Comparison of ENCODE assay signal across 8 cellular contexts in the genomic region with DNA sequence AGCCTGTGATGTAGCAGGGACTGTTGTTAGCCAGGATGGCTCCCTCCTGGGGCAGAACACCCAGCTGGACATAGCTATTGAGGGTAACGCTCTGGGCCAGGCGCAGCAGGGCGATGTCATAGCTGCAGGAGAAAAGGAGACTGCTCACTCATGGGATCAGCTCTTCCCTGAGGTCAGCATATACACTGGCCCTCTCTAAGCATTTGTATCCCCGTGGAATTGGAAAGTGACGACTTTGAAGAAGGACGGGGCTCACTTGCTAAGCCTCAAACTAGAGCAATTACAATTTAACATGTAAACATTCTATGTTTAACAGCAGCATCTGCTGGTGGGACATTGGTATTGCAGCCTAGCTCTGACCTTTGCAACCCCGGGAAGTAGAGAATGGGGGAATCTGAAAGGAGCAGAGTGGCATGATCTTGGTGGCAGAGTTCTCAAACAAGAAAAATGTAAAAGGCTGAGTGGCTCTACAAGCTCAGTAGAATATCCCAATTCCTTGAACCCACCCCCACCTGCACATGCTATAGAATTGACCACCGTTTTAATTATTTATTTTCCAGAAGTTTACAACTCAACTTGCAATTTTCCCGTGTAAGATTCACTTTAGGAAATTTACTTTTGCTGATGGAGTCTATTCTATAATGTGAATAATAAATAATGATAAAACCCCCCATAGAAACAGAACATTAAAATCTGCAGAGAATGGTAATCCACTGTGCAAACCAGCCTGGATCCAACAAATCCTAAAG. TPM values are rescaled to one million over a fixed set of nuclear protein-coding genes. Genes with fewer than 3 reads are reported as not detected.
DNase-seq lines count a peak whose midpoint lies in the region; ATAC-seq and TF ChIP-seq lines count a peak whose summit lies in the region.

No MANE protein-coding gene starts in this region.

- no peaks in the 10 kb centered on the region for H3K36me3 Mint-ChIP-seq in CD14-positive monocyte
- no peaks in the 10 kb centered on the region for H3K36me3 Mint-ChIP-seq in activated CD4-positive, alpha-beta memory T cell treated with anti-CD3 and anti-CD28 coated beads for 36 hours

- WGBS in lung, 2 donors: 33 to 49% methylated on average over 9 of the region's 9 CpGs

- peak overlapping the region; percentile 24 to 74 for H3K9ac ChIP-seq in duodenal mucosa (ENCODE audit: low read depth in 1 of 2, low read length in 2 of 2)

- no peaks in the 10 kb centered on the region for H3K27me3 ChIP-seq in duodenal mucosa (ENCODE audit: control insufficient read depth in 1 of 2, insufficient read depth in 2 of 2, low read length in 2 of 2)
- no peaks in the 10 kb centered on the region for H3K27me3 ChIP-seq in lung (ENCODE audit: control insufficient read depth, insufficient read depth)

- CTCF ChIA-PET in HEK293 (lab: Yijun Ruan, JAX): interaction anchor here (0.5 to 3.3 kb wide), 61 partner anchors 9 to 1414 kb away, joined by 3 to 40 read pairs (median 4); a partner anchor contains a TSS
- CTCF ChIA-PET in activated CD4-positive, alpha-beta memory T cell treated with anti-CD3 and anti-CD28 coated beads for 36 hours (lab: Charles Lee): interaction anchor here (0.7 to 5.8 kb wide), 60 partner anchors 10 to 576 kb away, joined by 3 to 118 read pairs (median 5); a partner anchor contains a TSS

- no peaks in the 10 kb centered on the region for H3K4me1 ChIP-seq in HEK293 (ENCODE audit: control insufficient read depth, insufficient read depth, low read length)
- peaks cover 4 to 7% of the 10 kb centered on the region in 2 donors for H3K4me1 ChIP-seq in duodenal mucosa (ENCODE audit: control insufficient read depth in 1 of 2, insufficient read depth in 2 of 2, low read length in 2 of 2)
- H3K4me1 ChIP-seq in lung (ENCODE audit: control insufficient read depth in 2 of 2, insufficient read depth in 2 of 2, low read length in 2 of 2): no peaks in the 10 kb centered on the region

- no peak for DNase-seq in CD14-positive monocyte (ENCODE audit: low spot score)
- peak; percentile 56 to 79 for DNase-seq in NCI-H526 (lab: John Stamatoyannopoulos, UW)
- DNase-seq in activated CD4-positive, alpha-beta memory T cell treated with anti-CD3 and anti-CD28 coated beads for 36 hours: peak; percentile 78
- peak; percentile 70 for DNase-seq in lung (ENCODE audit: low spot score)
- peak; percentile 23 for DNase-seq in stimulated activated CD8-positive, alpha-beta memory T cell treated with anti-CD3 and anti-CD28 coated beads, Interleukin-12 subunit alpha, Interleukin-12 subunit beta, amount 100 ng/mL, for 24 hours (ENCODE audit: extremely low read depth)

- intact Hi-C loops in CD14-positive monocyte (cut with micrococcal nuclease): loop anchor here (10.0 kb wide), 4 partner anchors 77 to 507 kb away; a partner anchor contains a TSS
- intact Hi-C loops in activated CD4-positive, alpha-beta memory T cell treated with anti-CD3 and anti-CD28 coated beads for 36 hours (cut with micrococcal nuclease): loop anchor here (1.0 to 10.0 kb wide), 6 partner anchors 19 to 577 kb away; a partner anchor contains a TSS

- H3K4me3 ChIP-seq in HEK293 (ENCODE audit: low read depth, low read length): no peak overlapping the region
- peak overlapping the region; percentile 51 to 68 for H3K4me3 ChIP-seq in duodenal mucosa (ENCODE audit: low read depth in 1 of 2, low read length in 2 of 2)
- H3K4me3 ChIP-seq in lung: no peak overlapping the region

- H3K9me3 Mint-ChIP-seq in CD14-positive monocyte: peaks cover 0 to 2% (median 0%) of the 10 kb centered on the region in 7 donors
- H3K9me3 Mint-ChIP-seq in activated CD4-positive, alpha-beta memory T cell treated with anti-CD3 and anti-CD28 coated beads for 36 hours: no peaks in the 10 kb centered on the region

- H3K27me3 Mint-ChIP-seq in CD14-positive monocyte (ENCODE audit: low read depth in 3 of 3): peaks cover 4 to 6% (median 4%) of the 10 kb centered on the region in 3 donors
- H3K27me3 Mint-ChIP-seq in activated CD4-positive, alpha-beta memory T cell treated with anti-CD3 and anti-CD28 coated beads for 36 hours: no peaks in the 10 kb centered on the region

- peak; percentile 77 for ATAC-seq in lung (ENCODE audit: insufficient read depth, low FRiP score)
- no peak for ATAC-seq in HG02571 (IDR thresholded peaks at IDR 0.05; ENCODE audit: unreplicated experiment)

- peak; percentile 98 for TF ChIP-seq CTCF in CD14-positive monocyte (IDR thresholded peaks at IDR 0.05)
- TF ChIP-seq CTCF in HEK293 (tag by site-specific recombination; IDR thresholded peaks at IDR 0.05): peak; percentile 81
- TF ChIP-seq CTCF in lung (IDR thresholded peaks at IDR 0.05; ENCODE audit: control extremely low read depth, extremely low read depth): peak; percentile 99

- H3K36me3 ChIP-seq in HEK293 (ENCODE audit: control insufficient read depth in 2 of 2, insufficient read depth in 1 of 2, low read length in 2 of 2) (no peaks in the 10 kb centered on the region), duodenal mucosa (ENCODE audit: control insufficient read depth in 1 of 2, insufficient read depth in 2 of 2, low read length in 2 of 2) (no peaks in the 10 kb centered on the region), lung (ENCODE audit: control insufficient read depth in 2 of 2, insufficient read depth in 2 of 2, low read length in 2 of 2) (no peaks in the 10 kb centered on the region)

- H3K27ac ChIP-seq in HEK293 (ENCODE audit: extremely low read depth, low read depth, low read length) (no peak overlapping the region), duodenal mucosa (ENCODE audit: low read depth, low read length) (no peak overlapping the region), lung (ENCODE audit: low read depth in 1 of 2, low read length in 1 of 2) (peak overlapping the region in 1 of 2 donors; percentile 30)

- H3K4me3 Mint-ChIP-seq in CD14-positive monocyte: peak overlapping the region; percentile 70 to 88
- H3K4me3 Mint-ChIP-seq in activated CD4-positive, alpha-beta memory T cell treated with anti-CD3 and anti-CD28 coated beads for 36 hours: no peak overlapping the region

- peak overlapping the region in 2 of 7 donors; percentile 46 to 64 for H3K27ac Mint-ChIP-seq in CD14-positive monocyte
- H3K27ac Mint-ChIP-seq in activated CD4-positive, alpha-beta memory T cell treated with anti-CD3 and anti-CD28 coated beads for 36 hours: no peak overlapping the region

- peaks cover 23% of the 10 kb centered on the region for H3K4me1 Mint-ChIP-seq in CD14-positive monocyte
- H3K4me1 Mint-ChIP-seq in activated CD4-positive, alpha-beta memory T cell treated with anti-CD3 and anti-CD28 coated beads for 36 hours (ENCODE audit: low read depth): peaks cover 19% of the 10 kb centered on the region

- H3K9me3 ChIP-seq in HEK293 (ENCODE audit: control insufficient read depth, insufficient read depth, low read depth, low read length) (no peaks in the 10 kb centered on the region), duodenal mucosa (ENCODE audit: control insufficient read depth in 1 of 2, low read length in 2 of 2) (no peaks in the 10 kb centered on the region), lung (ENCODE audit: control insufficient read depth in 2 of 2, insufficient read depth in 1 of 2, low read length in 1 of 2) (no peaks in the 10 kb centered on the region)

- POLR2A ChIA-PET in HEK293 (lab: Yijun Ruan, JAX): interaction anchor here (0.7 to 1.8 kb wide), 6 partner anchors 12 to 578 kb away, joined by 3 to 10 read pairs (median 4); a partner anchor contains a TSS
- POLR2A ChIA-PET in activated CD4-positive, alpha-beta memory T cell treated with anti-CD3 and anti-CD28 coated beads for 36 hours (lab: Charles Lee): interaction anchor here (0.6 to 1.3 kb wide), 3 partner anchors 19 to 577 kb away, joined by 3 to 4 read pairs (median 4); a partner anchor contains a TSS

TF ChIP-seq in HEK293, 187 proteins besides CTCF, POLR2A, EP300 and RAD21 (continues in another document):
- TF ChIP-seq ZNF311 (tag by site-specific recombination; IDR thresholded peaks at IDR 0.05; ENCODE audit: borderline replicate concordance) (no peak), ZNF555 (tag by site-specific recombination; conservative IDR thresholded peaks at IDR 0.05) (no peak), ZSCAN30 (tag by site-specific recombination; IDR thresholded peaks at IDR 0.05) (no peak), ZNF621 (tag by site-specific recombination; IDR thresholded peaks at IDR 0.05) (no peak), TRIM28 (IDR thresholded peaks at IDR 0.05; ENCODE audit: borderline replicate concordance, low read length) (no peak), ZNF629 (tag by site-specific recombination; IDR thresholded peaks at IDR 0.05) (peak; percentile 43; the same call in 1 of the 2 replicates)
- TF ChIP-seq, protein P1, sequence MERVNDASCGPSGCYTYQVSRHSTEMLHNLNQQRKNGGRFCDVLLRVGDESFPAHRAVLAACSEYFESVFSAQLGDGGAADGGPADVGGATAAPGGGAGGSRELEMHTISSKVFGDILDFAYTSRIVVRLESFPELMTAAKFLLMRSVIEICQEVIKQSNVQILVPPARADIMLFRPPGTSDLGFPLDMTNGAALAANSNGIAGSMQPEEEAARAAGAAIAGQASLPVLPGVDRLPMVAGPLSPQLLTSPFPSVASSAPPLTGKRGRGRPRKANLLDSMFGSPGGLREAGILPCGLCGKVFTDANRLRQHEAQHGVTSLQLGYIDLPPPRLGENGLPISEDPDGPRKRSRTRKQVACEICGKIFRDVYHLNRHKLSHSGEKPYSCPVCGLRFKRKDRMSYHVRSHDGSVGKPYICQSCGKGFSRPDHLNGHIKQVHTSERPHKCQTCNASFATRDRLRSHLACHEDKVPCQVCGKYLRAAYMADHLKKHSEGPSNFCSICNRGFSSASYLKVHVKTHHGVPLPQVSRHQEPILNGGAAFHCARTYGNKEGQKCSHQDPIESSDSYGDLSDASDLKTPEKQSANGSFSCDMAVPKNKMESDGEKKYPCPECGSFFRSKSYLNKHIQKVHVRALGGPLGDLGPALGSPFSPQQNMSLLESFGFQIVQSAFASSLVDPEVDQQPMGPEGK (tag by site-specific recombination; IDR thresholded peaks at IDR 0.05): peak; percentile 15; the same call in 1 of the 2 replicates

RNA-seq across cellular contexts. Expression of a gene that starts 5.0 kb away (rescaled TPM):
- polyA plus RNA-seq in CD14-positive monocyte: 1 to 10 TPM in 1 of 2 donors, under 1 TPM in 1; 0.67 to 3.0 TPM
- total RNA-seq in activated CD4-positive, alpha-beta memory T cell treated with anti-CD3 and anti-CD28 coated beads for 36 hours: under 1 TPM in 1 of 2 experiments, not detected in 1; 0.24 TPM
- not detected for total RNA-seq in lung
- under 1 TPM in 1 of 2 donors, not detected in 1; 0.05 TPM for polyA plus RNA-seq in lung

RNA-seq across cellular contexts. Expression of a gene that starts 17.5 kb away (rescaled TPM):
- polyA plus RNA-seq in CD14-positive monocyte (100 to 1,000 TPM; 120 to 196 TPM), lung (10 to 100 TPM; 12.0 to 54.5 TPM)
- 10 to 100 TPM; 59.1 to 64.6 TPM for total RNA-seq in activated CD4-positive, alpha-beta memory T cell treated with anti-CD3 and anti-CD28 coated beads for 36 hours
- total RNA-seq in lung: 10 to 100 TPM; 13.4 to 22.9 TPM

RNA-seq across cellular contexts. Expression of a gene that starts 49.8 kb away (rescaled TPM):
- 10 to 100 TPM in 1 of 2 donors, 1 to 10 TPM in 1; 3.2 to 10.4 TPM for polyA plus RNA-seq in CD14-positive monocyte
- total RNA-seq in activated CD4-positive, alpha-beta memory T cell treated with anti-CD3 and anti-CD28 coated beads for 36 hours: 10 to 100 TPM; 13.1 to 15.8 TPM
- 10 to 100 TPM in 1 of 2 donors, 1 to 10 TPM in 1; 7.4 to 36.0 TPM for total RNA-seq in lung
- polyA plus RNA-seq in lung: 10 to 100 TPM in 1 of 2 donors, 1 to 10 TPM in 1; 5.5 to 10.6 TPM

Comparison
In these comparisons a context has a peak if more than half of its experiments do, and no peak if none do; other contexts are left out.
1. H3K4me3 ChIP-seq: peak in duodenal mucosa (2 of 2); none in HEK293 (single experiment) and lung (single experiment).
2. Peak in every context shown above with its lines, with median percentiles within 50 percentile points of each other: CTCF ChIP-seq.